In the genomic region with DNA sequence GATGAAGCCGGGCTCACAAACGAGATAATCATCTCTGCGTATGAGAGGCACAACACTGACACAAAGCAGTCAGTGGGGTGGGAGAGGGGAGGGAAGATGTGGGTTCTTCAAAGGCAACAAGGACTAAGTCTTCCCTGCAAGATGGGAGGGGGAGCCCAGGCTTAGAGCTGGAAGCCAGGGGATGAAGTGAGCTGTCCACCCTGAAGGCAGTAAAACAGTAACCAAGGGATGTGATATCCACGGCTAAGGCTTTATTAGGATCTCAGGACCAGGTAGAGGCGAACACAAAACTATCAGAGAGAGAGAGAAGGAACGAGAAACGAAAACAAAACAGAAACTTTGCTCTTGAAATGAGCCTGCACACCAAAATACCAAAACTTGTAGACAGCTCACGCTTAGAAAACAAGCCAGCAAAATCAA, we compare ENCODE assay signal across 8 cellular contexts.
DNase-seq lines count a peak whose midpoint lies in the region; ATAC-seq and TF ChIP-seq lines count a peak whose summit lies in the region.

No MANE protein-coding gene starts in this region.

- H3K4me1 Mint-ChIP-seq in activated naive CD8-positive, alpha-beta T cell treated with anti-CD3 and anti-CD28 coated beads for 36 hours = peaks cover 8% of the 10 kb centered on the region

- in situ Hi-C loops in G401 (cut with HindIII; ENCODE audit: low sequenced_read_pairs) = no loop called here

- no peaks in the 10 kb centered on the region for H3K27me3 Mint-ChIP-seq in activated naive CD8-positive, alpha-beta T cell treated with anti-CD3 and anti-CD28 coated beads for 36 hours

- peaks cover 4% of the 10 kb centered on the region for H3K36me3 Mint-ChIP-seq in activated naive CD8-positive, alpha-beta T cell treated with anti-CD3 and anti-CD28 coated beads for 36 hours

- CTCF ChIA-PET in HEK293T (lab: Yijun Ruan, JAX) = no interaction called here

- peak overlapping the region; percentile 59 for H3K27ac Mint-ChIP-seq in activated naive CD8-positive, alpha-beta T cell treated with anti-CD3 and anti-CD28 coated beads for 36 hours

- H3K9me3 Mint-ChIP-seq in activated naive CD8-positive, alpha-beta T cell treated with anti-CD3 and anti-CD28 coated beads for 36 hours = peaks cover 17% of the 10 kb centered on the region

- POLR2A ChIA-PET in HEK293T (lab: Yijun Ruan, JAX) = no interaction called here

- peak overlapping the region; percentile 67 for H3K4me3 Mint-ChIP-seq in activated naive CD8-positive, alpha-beta T cell treated with anti-CD3 and anti-CD28 coated beads for 36 hours

- ATAC-seq in GM21423 (IDR thresholded peaks at IDR 0.05; ENCODE audit: unreplicated experiment) (peak; percentile 91), HG03520 (IDR thresholded peaks at IDR 0.05; ENCODE audit: unreplicated experiment) (peak; percentile 96)

- DNase-seq in G401 (ENCODE audit: low spot score) (peak; percentile 45), germinal center (ENCODE audit: low spot score) (no peak), HEK293T (ENCODE audit: extremely low spot score) (no peak), NCI-H345 (lab: John Stamatoyannopoulos, UW) (no peak), GM03348 (ENCODE audit: low spot score) (no peak)
- no peak for DNase-seq in activated naive CD8-positive, alpha-beta T cell treated with anti-CD3 and anti-CD28 coated beads for 36 hours

TF ChIP-seq in HEK293T, 16 proteins besides CTCF, POLR2A, EP300 and RAD21:
- TF ChIP-seq SP1 (IDR thresholded peaks at IDR 0.05) (no peak), SUZ12 (IDR thresholded peaks at IDR 0.05) (no peak), CTBP1 (IDR thresholded peaks at IDR 0.05; ENCODE audit: borderline replicate concordance) (no peak), ELF4 (IDR thresholded peaks at IDR 0.05) (no peak), HDGF (IDR thresholded peaks at IDR 0.05; ENCODE audit: borderline replicate concordance) (no peak), ARNT (IDR thresholded peaks at IDR 0.05) (no peak), BHLHE40 (IDR thresholded peaks at IDR 0.05; ENCODE audit: borderline replicate concordance) (no peak), ZNF384 (IDR thresholded peaks at IDR 0.05) (no peak), FOXA1 (IDR thresholded peaks at IDR 0.05) (no peak), FOXK2 (IDR thresholded peaks at IDR 0.05) (no peak), NFRKB (IDR thresholded peaks at IDR 0.05) (no peak), L3MBTL2 (conservative IDR thresholded peaks at IDR 0.05) (no peak), TARDBP (IDR thresholded peaks at IDR 0.05) (no peak), LEF1 (IDR thresholded peaks at IDR 0.05; ENCODE audit: borderline replicate concordance) (no peak)
- TF ChIP-seq, protein P1, sequence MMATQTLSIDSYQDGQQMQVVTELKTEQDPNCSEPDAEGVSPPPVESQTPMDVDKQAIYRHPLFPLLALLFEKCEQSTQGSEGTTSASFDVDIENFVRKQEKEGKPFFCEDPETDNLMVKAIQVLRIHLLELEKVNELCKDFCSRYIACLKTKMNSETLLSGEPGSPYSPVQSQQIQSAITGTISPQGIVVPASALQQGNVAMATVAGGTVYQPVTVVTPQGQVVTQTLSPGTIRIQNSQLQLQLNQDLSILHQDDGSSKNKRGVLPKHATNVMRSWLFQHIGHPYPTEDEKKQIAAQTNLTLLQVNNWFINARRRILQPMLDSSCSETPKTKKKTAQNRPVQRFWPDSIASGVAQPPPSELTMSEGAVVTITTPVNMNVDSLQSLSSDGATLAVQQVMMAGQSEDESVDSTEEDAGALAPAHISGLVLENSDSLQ (IDR thresholded peaks at IDR 0.05) = no peak
